In the genomic region with DNA sequence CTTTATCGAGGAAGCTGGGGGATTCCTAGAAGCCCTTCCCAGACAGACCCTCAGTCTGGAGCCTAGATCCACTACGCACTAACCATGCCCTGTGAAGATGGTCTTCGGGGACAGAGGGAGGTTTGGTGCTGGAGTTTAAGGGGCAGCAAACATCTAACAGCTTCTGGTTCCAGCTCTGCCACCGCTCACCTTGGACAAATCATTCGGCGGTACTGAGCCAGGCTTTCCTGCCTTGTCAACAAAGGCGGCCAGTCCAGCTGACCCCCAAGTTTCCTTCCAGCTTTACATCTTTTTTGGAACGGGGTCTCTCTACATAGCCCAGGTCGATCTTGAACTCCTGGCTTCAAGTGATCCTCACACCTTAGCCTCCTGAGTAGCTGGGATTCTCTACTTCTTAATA, we compare ENCODE assay signal across 17 cellular contexts. TPM values are rescaled to one million over a fixed set of nuclear protein-coding genes. Genes with fewer than 3 reads are reported as not detected.
A peak's percentile ranks its signal among the peaks of the same experiment; 100 is the strongest.
DNase-seq lines count a peak whose midpoint lies in the region; ATAC-seq and TF ChIP-seq lines count a peak whose summit lies in the region.
"Had no signal": no experiment of that assay in that cellular context is flagged by ENCODE, and none has a peak within 500 bp of the region (broad histone marks: within the 10 kb centered on the region; RNA-seq: fewer than 3 reads in every experiment).

No MANE protein-coding gene starts in this region.

- ATAC-seq in natural killer cell (no peak), HG03175 (IDR thresholded peaks at IDR 0.05; ENCODE audit: unreplicated experiment) (no peak)
- no peak for ATAC-seq in natural killer cell treated with Interleukin-12 subunit alpha and Interleukin-12 subunit beta and Interleukin-15 and Interleukin-18, amount 100 ng/mL, for 72 hours
- ATAC-seq: left lung; naive thymus-derived CD8-positive, alpha-beta T cell had no signal

- TF ChIP-seq CTCF in natural killer cell (IDR thresholded peaks at IDR 0.05) (no peak), astrocyte of the cerebellum (IDR thresholded peaks at IDR 0.05; ENCODE audit: low read depth, low read length, missing control alignments) (no peak), mesothelial cell of epicardium (IDR thresholded peaks at IDR 0.05; ENCODE audit: unreplicated experiment) (no peak), GM13977 (IDR thresholded peaks at IDR 0.05; ENCODE audit: extremely low read depth, insufficient read depth, missing control alignments) (no peak)

- DNase-seq in natural killer cell: no peak
- DNase-seq in natural killer cell treated with Interleukin-12 subunit alpha and Interleukin-12 subunit beta and Interleukin-15 and Interleukin-18, amount 100 ng/mL, for 72 hours (ENCODE audit: low spot score): no peak
- no peak for DNase-seq in astrocyte of the cerebellum (ENCODE audit: low read depth)
- DNase-seq in mesothelial cell of epicardium (ENCODE audit: low spot score in 2 of 2, unreplicated experiment in 2 of 2): no peak
- no peak for DNase-seq in activated CD8-positive, alpha-beta memory T cell treated with anti-CD3 and anti-CD28 coated beads, Interleukin-2, amount 50 U/mL, for 48 hours
- DNase-seq in HCEC 1CT: no peak
- DNase-seq in GM13977 (ENCODE audit: low spot score): no peak
- DNase-seq: effector memory CD4-positive, alpha-beta T cell; left lung; naive thymus-derived CD8-positive, alpha-beta T cell; NCI-H2029; NCI-H446 treated with DMSO at 0.1 percent for 48 hours; SJCRH30; stimulated activated CD4-positive, alpha-beta T cell treated with anti-CD3 and anti-CD28 coated beads, Interleukin-1b, Interleukin-23, amount 100 ng/mL, for 48 hours; T-helper 9 cell had no signal

- peaks cover 7 to 20% of the 10 kb centered on the region in 2 donors for H3K27me3 Mint-ChIP-seq in natural killer cell (ENCODE audit: low read depth in 2 of 2)
- H3K27me3 Mint-ChIP-seq in natural killer cell treated with Interleukin-12 subunit alpha and Interleukin-12 subunit beta and Interleukin-15 and Interleukin-18, amount 100 ng/mL, for 72 hours: peaks cover 5 to 10% of the 10 kb centered on the region in 2 donors
- H3K27me3 Mint-ChIP-seq in mesothelial cell of epicardium (ENCODE audit: low read depth): peaks cover 23% of the 10 kb centered on the region

- no peaks in the 10 kb centered on the region for H3K9me3 Mint-ChIP-seq in natural killer cell
- H3K9me3 Mint-ChIP-seq in natural killer cell treated with Interleukin-12 subunit alpha and Interleukin-12 subunit beta and Interleukin-15 and Interleukin-18, amount 100 ng/mL, for 72 hours: no peaks in the 10 kb centered on the region
- H3K9me3 Mint-ChIP-seq in mesothelial cell of epicardium: no peaks in the 10 kb centered on the region
- H3K9me3 Mint-ChIP-seq: naive thymus-derived CD8-positive, alpha-beta T cell had no signal

- intact Hi-C loops in natural killer cell (cut with micrococcal nuclease): no loop called here

- H3K4me1 Mint-ChIP-seq in natural killer cell: peaks cover 5 to 20% of the 10 kb centered on the region in 2 donors
- peaks cover 5 to 12% of the 10 kb centered on the region in 2 donors for H3K4me1 Mint-ChIP-seq in natural killer cell treated with Interleukin-12 subunit alpha and Interleukin-12 subunit beta and Interleukin-15 and Interleukin-18, amount 100 ng/mL, for 72 hours (ENCODE audit: low read depth in 2 of 2)
- peaks cover 10% of the 10 kb centered on the region for H3K4me1 Mint-ChIP-seq in mesothelial cell of epicardium

- H3K4me3 Mint-ChIP-seq in natural killer cell (peak overlapping the region; percentile 58), mesothelial cell of epicardium (peak overlapping the region; percentile 39)
- no peak overlapping the region for H3K4me3 Mint-ChIP-seq in natural killer cell treated with Interleukin-12 subunit alpha and Interleukin-12 subunit beta and Interleukin-15 and Interleukin-18, amount 100 ng/mL, for 72 hours

- H3K4me3 ChIP-seq in astrocyte of the cerebellum (ENCODE audit: low read depth, low read length): peak overlapping the region; percentile 40
- H3K4me3 ChIP-seq: SJCRH30 had no signal

- no peaks in the 10 kb centered on the region for H3K36me3 Mint-ChIP-seq in natural killer cell
- no peaks in the 10 kb centered on the region for H3K36me3 Mint-ChIP-seq in natural killer cell treated with Interleukin-12 subunit alpha and Interleukin-12 subunit beta and Interleukin-15 and Interleukin-18, amount 100 ng/mL, for 72 hours
- H3K36me3 Mint-ChIP-seq in mesothelial cell of epicardium: no peaks in the 10 kb centered on the region
- H3K36me3 Mint-ChIP-seq: naive thymus-derived CD8-positive, alpha-beta T cell had no signal

- in situ Hi-C loops in astrocyte of the cerebellum (cut with HindIII; ENCODE audit: low sequenced_read_pairs): no loop called here
- in situ Hi-C loops in GM13977 (cut with MboI; ENCODE audit: low pct_unique_long_range_greater_than_20kb, low sequenced_read_pairs, unreplicated experiment): loop anchor here (10.0 kb wide), 1 partner anchor 170 kb away; no protein-coding TSS in a partner anchor

- H3K27ac Mint-ChIP-seq in natural killer cell: no peak overlapping the region
- no peak overlapping the region for H3K27ac Mint-ChIP-seq in natural killer cell treated with Interleukin-12 subunit alpha and Interleukin-12 subunit beta and Interleukin-15 and Interleukin-18, amount 100 ng/mL, for 72 hours
- H3K27ac Mint-ChIP-seq in mesothelial cell of epicardium: no peak overlapping the region

RNA-seq across cellular contexts. Expression of a gene that starts 0.4 kb away (rescaled TPM):
- total RNA-seq in natural killer cell: not detected
- total RNA-seq in natural killer cell treated with Interleukin-12 subunit alpha and Interleukin-12 subunit beta and Interleukin-15 and Interleukin-18, amount 100 ng/mL, for 72 hours: not detected
- 0.27 TPM in 1 of 3 replicates, not detected in the others for total RNA-seq in mesothelial cell of epicardium
- total RNA-seq: M059J; naive thymus-derived CD8-positive, alpha-beta T cell; SJCRH30 had no signal

RNA-seq across cellular contexts. Expression of a gene that starts 52.8 kb away (rescaled TPM):
- total RNA-seq in natural killer cell: 1 to 10 TPM; 2.0 to 6.4 (median 4.6) TPM
- total RNA-seq in natural killer cell treated with Interleukin-12 subunit alpha and Interleukin-12 subunit beta and Interleukin-15 and Interleukin-18, amount 100 ng/mL, for 72 hours: 100 to 1,000 TPM in 1 of 2 donors, 10 to 100 TPM in 1; 96.7 to 116 TPM
- total RNA-seq in mesothelial cell of epicardium: 79.4 to 91.0 TPM (median 85.3 TPM) in 3 replicates

RNA-seq across cellular contexts. Expression of a gene that starts 55.9 kb away (rescaled TPM):
- total RNA-seq in natural killer cell: 10 to 100 TPM; 75.9 to 94.6 (median 79.1) TPM
- total RNA-seq in natural killer cell treated with Interleukin-12 subunit alpha and Interleukin-12 subunit beta and Interleukin-15 and Interleukin-18, amount 100 ng/mL, for 72 hours: 10 to 100 TPM; 26.4 to 37.8 TPM
- total RNA-seq in mesothelial cell of epicardium: 74.0 to 80.8 TPM (median 79.6 TPM) in 3 replicates

Comparison
In these comparisons a context has a peak if more than half of its experiments do, and no peak if none do; other contexts are left out.
1. RNA of a gene that starts 52.8 kb away (total RNA-seq): 96.7 to 116 TPM in natural killer cell treated with Interleukin-12 subunit alpha and Interleukin-12 subunit beta and Interleukin-15 and Interleukin-18, amount 100 ng/mL, for 72 hours and 79.4 to 91.0 TPM in mesothelial cell of epicardium; 2.0 to 6.4 TPM in natural killer cell; every median in the first group is over 10 times any median in the second.